ENCODE assay signal across 1 cellular context in genomic region chr5:154850255-154851062, GRCh38.
TF ChIP-seq lines count a peak whose summit lies in the region.

TSS of gene FAXDC2 (minus strand) at chr5:154850603. CDS start at chr5:154838178, 12,425 bp downstream.

TF ChIP-seq in H1, 55 proteins besides CTCF, POLR2A, EP300 and RAD21 (continued from another document):
- TF ChIP-seq MAFK (IDR thresholded peaks at IDR 0.05; ENCODE audit: low read depth, low read length) (no peak), NANOG (IDR thresholded peaks at IDR 0.05; ENCODE audit: insufficient read depth, low read depth, low read length, poor library complexity, severe bottlenecking) (no peak), RXRA (IDR thresholded peaks at IDR 0.05; ENCODE audit: insufficient read depth, low read depth, low read length) (no peak), JUN (IDR thresholded peaks at IDR 0.05; ENCODE audit: low read depth, low read length) (no peak), ATF3 (IDR thresholded peaks at IDR 0.05; ENCODE audit: insufficient read depth, low read depth, low read length) (peak; percentile 33; the same call in 1 of the 2 replicates), NRF1 (IDR thresholded peaks at IDR 0.05; ENCODE audit: low read depth, low read length) (no peak), CHD2 (IDR thresholded peaks at IDR 0.05; ENCODE audit: low read length) (no peak), CHD7 (IDR thresholded peaks at IDR 0.05; ENCODE audit: insufficient replicate concordance, low read length) (no peak), SRF (IDR thresholded peaks at IDR 0.05; ENCODE audit: low read depth, low read length) (no peak), RBBP5 (IDR thresholded peaks at IDR 0.05; ENCODE audit: borderline replicate concordance, low read depth, low read length) (no peak), BCL11A (IDR thresholded peaks at IDR 0.05; ENCODE audit: low read depth in 2 of 2, low read length in 2 of 2) (no peak), SAP30 (IDR thresholded peaks at IDR 0.05; ENCODE audit: insufficient read depth, insufficient replicate concordance, low read length) (no peak), TCF12 (IDR thresholded peaks at IDR 0.05; ENCODE audit: low read depth, low read length) (no peak), YY1 (IDR thresholded peaks at IDR 0.05; ENCODE audit: low read depth, low read length) (no peak), ATF2 (IDR thresholded peaks at IDR 0.05; ENCODE audit: low read length) (0 out of 2 replicates have a peak, but pooled peaks have one; percentile 27), SUZ12 (IDR thresholded peaks at IDR 0.05; ENCODE audit: low read length) (no peak), POU5F1 (IDR thresholded peaks at IDR 0.05; ENCODE audit: low read depth, low read length) (no peak), E2F6 (IDR thresholded peaks at IDR 0.05) (0 out of 2 replicates have a peak, but pooled peaks have one; percentile 38), USF2 (IDR thresholded peaks at IDR 0.05; ENCODE audit: low read length) (peak; percentile 87), ZNF274 (IDR thresholded peaks at IDR 0.05; ENCODE audit: borderline replicate concordance, extremely low read depth, low read length) (no peak), EZH2 (IDR thresholded peaks at IDR 0.05; ENCODE audit: low read depth, low read length, severe bottlenecking) (no peak), SP1 (IDR thresholded peaks at IDR 0.05; ENCODE audit: low read depth, low read length) (no peak), SIX5 (IDR thresholded peaks at IDR 0.05; ENCODE audit: low read depth, low read length) (no peak), CBX5 (IDR thresholded peaks at IDR 0.05; ENCODE audit: low read depth, low read length) (no peak), JUND (IDR thresholded peaks at IDR 0.05; ENCODE audit: low read length) (peak; percentile 58; the same call in 1 of the 2 replicates), HDAC2 (IDR thresholded peaks at IDR 0.05; ENCODE audit: borderline replicate concordance in 1 of 2, low read depth in 2 of 2, low read length in 2 of 2) (no peak), GTF2F1 (IDR thresholded peaks at IDR 0.05; ENCODE audit: borderline replicate concordance, low read depth, low read length) (no peak), TAF1 (IDR thresholded peaks at IDR 0.05; ENCODE audit: low read depth, low read length) (peak; percentile 53; the same call in 1 of the 2 replicates), RNF2 (IDR thresholded peaks at IDR 0.05; ENCODE audit: borderline replicate concordance, low read depth, low read length, missing control alignments, poor library complexity, severe bottlenecking) (no peak), BACH1 (IDR thresholded peaks at IDR 0.05; ENCODE audit: low read length) (no peak), TAF7 (optimal IDR thresholded peaks at IDR 0.05; ENCODE audit: borderline replicate concordance, low read depth, low read length) (no peak), CHD1 (IDR thresholded peaks at IDR 0.05; ENCODE audit: low read depth, low read length) (no peak), GABPA (IDR thresholded peaks at IDR 0.05; ENCODE audit: borderline replicate concordance, insufficient read depth, low read length) (no peak), CREB1 (IDR thresholded peaks at IDR 0.05) (no peak), SP4 (IDR thresholded peaks at IDR 0.05; ENCODE audit: low read length) (no peak), BRCA1 (IDR thresholded peaks at IDR 0.05; ENCODE audit: low read depth, low read length) (no peak), KDM1A (IDR thresholded peaks at IDR 0.05; ENCODE audit: borderline replicate concordance, low read length) (no peak), KDM4A (IDR thresholded peaks at IDR 0.05; ENCODE audit: low read depth, low read length, severe bottlenecking) (no peak), ASH2L (IDR thresholded peaks at IDR 0.05; ENCODE audit: low read length) (peak; percentile 42), RFX5 (IDR thresholded peaks at IDR 0.05; ENCODE audit: borderline replicate concordance, low read depth, low read length) (no peak), FOSL1 (IDR thresholded peaks at IDR 0.05; ENCODE audit: insufficient read depth, low read depth, low read length) (no peak), POLR2AphosphoS5 (IDR thresholded peaks at IDR 0.05; ENCODE audit: low read depth, low read length) (peak; percentile 53; the same call in 1 of the 2 replicates), EGR1 (IDR thresholded peaks at IDR 0.05; ENCODE audit: borderline replicate concordance, low read depth, low read length) (no peak), TBP (IDR thresholded peaks at IDR 0.05; ENCODE audit: low read depth, low read length) (no peak; the same call in 1 of the 2 replicates), SIRT6 (IDR thresholded peaks at IDR 0.05; ENCODE audit: low read length) (no peak), HDAC6 (IDR thresholded peaks at IDR 0.05; ENCODE audit: low read depth, low read length) (no peak), CBX8 (IDR thresholded peaks at IDR 0.05; ENCODE audit: borderline replicate concordance, low read depth, low read length) (no peak), TEAD4 (IDR thresholded peaks at IDR 0.05; ENCODE audit: low read depth, low read length) (no peak), SP2 (IDR thresholded peaks at IDR 0.05; ENCODE audit: low read length) (no peak), KDM5A (IDR thresholded peaks at IDR 0.05; ENCODE audit: low read length) (no peak), CTBP2 (IDR thresholded peaks at IDR 0.05; ENCODE audit: borderline replicate concordance, insufficient read depth, insufficient read length, low read length) (no peak)
